ENCODE assay signal across 13 cellular contexts in the genomic region with DNA sequence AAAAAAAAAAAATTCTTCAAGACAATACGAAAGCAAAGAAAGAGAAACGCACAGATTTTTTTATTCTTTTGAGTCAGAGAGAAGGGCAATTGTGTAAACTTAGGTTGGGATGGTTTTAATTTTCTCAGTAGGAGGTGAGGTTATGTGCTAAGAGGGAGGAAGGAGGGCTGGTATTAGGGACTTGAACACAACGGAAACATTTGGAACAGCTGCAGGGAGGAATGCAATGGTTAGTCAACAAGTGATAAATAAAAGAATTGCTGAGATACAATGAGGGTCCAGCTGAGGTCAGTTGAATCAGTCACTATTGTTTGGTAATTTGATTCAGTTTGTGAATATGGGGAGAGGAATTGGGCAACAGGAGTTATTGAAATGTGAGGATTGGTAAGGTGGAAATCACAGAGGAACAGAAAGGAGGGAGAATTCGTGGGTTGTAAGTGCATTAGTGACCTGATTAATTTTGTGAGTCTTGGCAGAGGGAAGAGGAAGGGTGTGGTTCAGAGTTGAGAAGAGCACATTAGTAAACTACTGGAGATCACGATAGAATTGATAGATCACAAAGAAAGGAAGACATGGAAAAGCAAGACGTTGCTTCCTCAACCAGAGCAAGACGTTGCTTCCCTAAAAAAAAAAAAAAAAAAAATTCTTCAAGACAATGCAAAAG.
A peak's percentile ranks its signal among the peaks of the same experiment; 100 is the strongest.
DNase-seq lines count a peak whose midpoint lies in the region; ATAC-seq and TF ChIP-seq lines count a peak whose summit lies in the region.
"Had no signal": no experiment of that assay in that cellular context is flagged by ENCODE, and none has a peak within 500 bp of the region (broad histone marks: within the 10 kb centered on the region; RNA-seq: fewer than 3 reads in every experiment).

No MANE protein-coding gene starts in this region.

- H3K36me3 ChIP-seq in GM23248 (ENCODE audit: low read depth) = no peaks in the 10 kb centered on the region
- H3K36me3 ChIP-seq in SJCRH30 = no peaks in the 10 kb centered on the region
- no peaks in the 10 kb centered on the region for H3K36me3 ChIP-seq in mesendoderm (ENCODE audit: control insufficient read depth, insufficient read depth, low read length)
- H3K36me3 ChIP-seq: BE2C had no signal

- no peak overlapping the region for H3K4ac ChIP-seq in mesendoderm (ENCODE audit: low read depth, low read length)

- no peaks in the 10 kb centered on the region for H3K9me3 ChIP-seq in GM23248 (ENCODE audit: low read depth)
- no peaks in the 10 kb centered on the region; the same call in 1 of the 2 replicates for H3K9me3 ChIP-seq in SJCRH30 (replicated peaks)
- H3K9me3 ChIP-seq: BE2C had no signal

- H4K20me1 ChIP-seq in GM23248 (ENCODE audit: insufficient read depth) = no peaks in the 10 kb centered on the region

- H2AK5ac ChIP-seq in mesendoderm (ENCODE audit: low read length) = no peak overlapping the region

- H4K5ac ChIP-seq in mesendoderm (ENCODE audit: low read length) = no peak overlapping the region

- H3K9me3 Mint-ChIP-seq in activated naive CD4-positive, alpha-beta T cell treated with anti-CD3 and anti-CD28 coated beads for 36 hours = peaks cover 8% of the 10 kb centered on the region

- H4K8ac ChIP-seq in mesendoderm (ENCODE audit: low read depth, low read length) = no peak overlapping the region

- no peak for TF ChIP-seq CTCF in epithelial cell of esophagus (IDR thresholded peaks at IDR 0.05; ENCODE audit: insufficient read depth, low read depth, low read length, missing control alignments)

- no peak overlapping the region for H3K27ac ChIP-seq in GM23248
- peak overlapping the region; percentile 58 for H3K27ac ChIP-seq in SJCRH30
- H3K27ac ChIP-seq in mesendoderm (ENCODE audit: low read depth, low read length) = no peak overlapping the region

- peak; percentile 3 for DNase-seq in GM23248
- DNase-seq in SJCRH30 = peak; percentile 64 to 88
- peak; percentile 1 for DNase-seq in epithelial cell of esophagus (ENCODE audit: low read depth)
- DNase-seq in mesendoderm = peak; percentile 70
- DNase-seq in activated naive CD4-positive, alpha-beta T cell treated with anti-CD3 and anti-CD28 coated beads for 36 hours = no peak
- no peak for DNase-seq in stimulated activated CD8-positive, alpha-beta memory T cell treated with anti-CD3 and anti-CD28 coated beads, Interleukin-4, amount 100 ng/mL, for 48 hours
- no peak for DNase-seq in 8988T
- DNase-seq: BE2C; stimulated activated CD4-positive, alpha-beta T cell treated with anti-CD3 and anti-CD28 coated beads, Interleukin-4, amount 100 ng/mL, for 24 hours; stimulated activated naive B cell treated with anti-CD40 and anti-IgM and Interleukin-4, amounts not matched to agents 10 μg/mL and 1 μg/mL and 100 μg/mL, for 72 hours; T-helper 9 cell had no signal

- H3K4me1 ChIP-seq in GM23248 (ENCODE audit: insufficient read depth) (no peaks in the 10 kb centered on the region), SJCRH30 (peaks cover 18% of the 10 kb centered on the region), mesendoderm (ENCODE audit: control insufficient read depth, low read depth, low read length) (no peaks in the 10 kb centered on the region)
- H3K4me1 ChIP-seq: BE2C had no signal

- H3K27me3 ChIP-seq in GM23248 (replicated peaks; ENCODE audit: insufficient read depth) (no peaks in the 10 kb centered on the region), SJCRH30 (no peaks in the 10 kb centered on the region), mesendoderm (ENCODE audit: insufficient read depth, low read length, poor library complexity) (no peaks in the 10 kb centered on the region)
- H3K27me3 ChIP-seq: BE2C had no signal

- H3K4me2 ChIP-seq in GM23248 (ENCODE audit: unreplicated experiment) = no peak overlapping the region
- no peak overlapping the region for H3K4me2 ChIP-seq in mesendoderm (ENCODE audit: low read length)

- H3K79me2 ChIP-seq in GM23248 (ENCODE audit: insufficient read depth) = no peaks in the 10 kb centered on the region
- no peaks in the 10 kb centered on the region for H3K79me2 ChIP-seq in mesendoderm (ENCODE audit: control insufficient read depth, insufficient read depth, low read length)

- H3K4me3 ChIP-seq in GM23248 = no peak overlapping the region
- H3K4me3 ChIP-seq in SJCRH30 = peak overlapping the region; percentile 31
- no peak overlapping the region for H3K4me3 ChIP-seq in epithelial cell of esophagus (ENCODE audit: low read length)
- H3K4me3 ChIP-seq in mesendoderm (ENCODE audit: low read length) = no peak overlapping the region

- no peak overlapping the region for H3K23ac ChIP-seq in mesendoderm (ENCODE audit: low read length)

- H2BK15ac ChIP-seq in mesendoderm (replicated peaks; ENCODE audit: low read depth) = no peak overlapping the region

- no peak overlapping the region for H2AFZ ChIP-seq in GM23248

- no peak for ATAC-seq in GM19324 (IDR thresholded peaks at IDR 0.05; ENCODE audit: low FRiP score, unreplicated experiment)
- ATAC-seq: activated T-helper 17 cell treated with anti-CD3 and anti-CD28 coated beads, Interleukin-2, amount 50 U/mL, for 72 hours; stimulated activated naive B cell treated with anti-CD40 and anti-IgM and Interleukin-4, amounts not matched to agents 10 μg/mL and 1 μg/mL and 100 μg/mL, for 72 hours had no signal

- H3K56ac ChIP-seq in mesendoderm (ENCODE audit: low read length) = peak overlapping the region; percentile 22

- CTCF ChIA-PET in activated naive CD4-positive, alpha-beta T cell treated with anti-CD3 and anti-CD28 coated beads for 36 hours (lab: Charles Lee) = no interaction called here

- no peak overlapping the region for H2BK120ac ChIP-seq in mesendoderm (ENCODE audit: low read depth, low read length)

- 1 to 5% methylated on average over 7 of the region's 7 CpGs for WGBS in GM23248 (ENCODE audit: low coverage in 1 of 2, low lambda C conversion rate in 2 of 2, missing lambda C conversion rate in 2 of 2), 2 experiments
- WGBS in mesendoderm (ENCODE audit: extremely low coverage, insufficient coverage, low lambda C conversion rate) = no CpG with 5 or more reads among the region's 7 CpGs

- H2BK5ac ChIP-seq in mesendoderm (ENCODE audit: low read length) = no peak overlapping the region

- no peak overlapping the region for H3K4me3 Mint-ChIP-seq in activated naive CD4-positive, alpha-beta T cell treated with anti-CD3 and anti-CD28 coated beads for 36 hours
- H3K4me3 Mint-ChIP-seq: activated T-helper 17 cell treated with anti-CD3 and anti-CD28 coated beads, Interleukin-2, amount 50 U/mL, for 72 hours; stimulated activated naive B cell treated with anti-CD40 and anti-IgM and Interleukin-4, amounts not matched to agents 10 μg/mL and 1 μg/mL and 100 μg/mL, for 72 hours had no signal

- no peak overlapping the region for H3K18ac ChIP-seq in mesendoderm (ENCODE audit: low read length)

- H3K4me1 Mint-ChIP-seq in activated naive CD4-positive, alpha-beta T cell treated with anti-CD3 and anti-CD28 coated beads for 36 hours (ENCODE audit: low read depth) = no peaks in the 10 kb centered on the region
- H3K4me1 Mint-ChIP-seq: activated T-helper 17 cell treated with anti-CD3 and anti-CD28 coated beads, Interleukin-2, amount 50 U/mL, for 72 hours; stimulated activated naive B cell treated with anti-CD40 and anti-IgM and Interleukin-4, amounts not matched to agents 10 μg/mL and 1 μg/mL and 100 μg/mL, for 72 hours had no signal

- in situ Hi-C loops in GM23248 (cut with MboI) = no loop called here

- no peaks in the 10 kb centered on the region for H3K9me2 ChIP-seq in GM23248 (ENCODE audit: insufficient read depth)

- no peaks in the 10 kb centered on the region for H3F3A ChIP-seq in GM23248 (ENCODE audit: insufficient read depth)

- H3K9ac ChIP-seq in GM23248 (no peak overlapping the region), mesendoderm (ENCODE audit: low read length) (no peak overlapping the region)

- H3K27me3 Mint-ChIP-seq in activated naive CD4-positive, alpha-beta T cell treated with anti-CD3 and anti-CD28 coated beads for 36 hours (ENCODE audit: low read depth) = no peaks in the 10 kb centered on the region
- H3K27me3 Mint-ChIP-seq: activated T-helper 17 cell treated with anti-CD3 and anti-CD28 coated beads, Interleukin-2, amount 50 U/mL, for 72 hours; stimulated activated naive B cell treated with anti-CD40 and anti-IgM and Interleukin-4, amounts not matched to agents 10 μg/mL and 1 μg/mL and 100 μg/mL, for 72 hours had no signal

- intact Hi-C loops in activated naive CD4-positive, alpha-beta T cell treated with anti-CD3 and anti-CD28 coated beads for 36 hours (cut with micrococcal nuclease) = no loop called here

- H3K79me1 ChIP-seq in mesendoderm (ENCODE audit: low read length) = no peaks in the 10 kb centered on the region

- no peak overlapping the region for H3K27ac Mint-ChIP-seq in activated naive CD4-positive, alpha-beta T cell treated with anti-CD3 and anti-CD28 coated beads for 36 hours
- H3K27ac Mint-ChIP-seq: activated T-helper 17 cell treated with anti-CD3 and anti-CD28 coated beads, Interleukin-2, amount 50 U/mL, for 72 hours; stimulated activated naive B cell treated with anti-CD40 and anti-IgM and Interleukin-4, amounts not matched to agents 10 μg/mL and 1 μg/mL and 100 μg/mL, for 72 hours had no signal

- H3K36me3 Mint-ChIP-seq in activated naive CD4-positive, alpha-beta T cell treated with anti-CD3 and anti-CD28 coated beads for 36 hours (ENCODE audit: low read depth) = no peaks in the 10 kb centered on the region
- H3K36me3 Mint-ChIP-seq: stimulated activated naive B cell treated with anti-CD40 and anti-IgM and Interleukin-4, amounts not matched to agents 10 μg/mL and 1 μg/mL and 100 μg/mL, for 72 hours had no signal

Comparison
In these comparisons a context has a peak if more than half of its experiments do, and no peak if none do; other contexts are left out.
1. DNase-seq: peak in GM23248 (single experiment), SJCRH30 (2 of 2), epithelial cell of esophagus (single experiment) and mesendoderm (single experiment); none in activated naive CD4-positive, alpha-beta T cell treated with anti-CD3 and anti-CD28 coated beads for 36 hours (single experiment), stimulated activated CD8-positive, alpha-beta memory T cell treated with anti-CD3 and anti-CD28 coated beads, Interleukin-4, amount 100 ng/mL, for 48 hours (single experiment) and 8988T (single experiment).